Comparison of ENCODE assay signal across 1 cellular context in genomic region chr4:92012899-92013867, GRCh38.
TF ChIP-seq lines count a peak whose summit lies in the region.

No MANE protein-coding gene starts in this region.

TF ChIP-seq in H1, 55 proteins besides CTCF, POLR2A, EP300 and RAD21 (continued from another document):
- TF ChIP-seq CHD7 (IDR thresholded peaks at IDR 0.05; ENCODE audit: insufficient replicate concordance, low read length): peak; percentile 28
